24 cellular contexts compared by ENCODE assay signal in the genomic region with DNA sequence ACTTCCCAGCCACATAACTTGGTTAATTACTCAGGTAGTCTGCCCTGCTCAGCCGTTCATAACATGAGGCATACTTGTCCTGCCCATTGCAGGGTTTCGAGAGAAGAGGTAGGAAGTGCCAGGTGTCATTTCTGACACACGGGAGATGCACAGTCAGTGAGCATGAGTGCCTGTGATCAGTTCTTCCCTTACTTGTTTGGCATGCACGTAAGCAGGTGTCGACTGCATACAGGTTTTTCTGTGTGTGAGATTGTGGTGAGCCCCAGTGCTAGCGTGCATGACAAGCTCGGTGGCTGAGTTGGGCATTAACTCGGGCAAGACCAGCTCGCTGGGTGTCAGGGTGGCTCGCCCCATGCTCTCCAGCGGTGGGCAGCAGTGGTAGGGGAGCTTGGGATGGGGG. TPM values are rescaled to one million over a fixed set of nuclear protein-coding genes. Genes with fewer than 3 reads are reported as not detected.
DNase-seq lines count a peak whose midpoint lies in the region; ATAC-seq and TF ChIP-seq lines count a peak whose summit lies in the region.
"Had no signal": no experiment of that assay in that cellular context is flagged by ENCODE, and none has a peak within 500 bp of the region (broad histone marks: within the 10 kb centered on the region; RNA-seq: fewer than 3 reads in every experiment).

No MANE protein-coding gene starts in this region.

- H3K4me1 Mint-ChIP-seq in activated CD8-positive, alpha-beta T cell treated with anti-CD3 and anti-CD28 coated beads, Interleukin-2, amount 10 ng/mL, durations not matched to agents 7 days and 5 days (ENCODE audit: low read depth), result peaks cover 50% of the 10 kb centered on the region
- H3K4me1 Mint-ChIP-seq in activated CD8-positive, alpha-beta T cell treated with anti-CD3 and anti-CD28 coated beads for 36 hours (ENCODE audit: low read depth), result peaks cover 28% of the 10 kb centered on the region
- H3K4me1 Mint-ChIP-seq: nephron progenitor cell had no signal

- H4K91ac ChIP-seq in neuronal stem cell (ENCODE audit: low read depth, low read length, poor library complexity), result no peak overlapping the region

- H2BK15ac ChIP-seq in neuronal stem cell (ENCODE audit: low read length), result no peak overlapping the region

- DNase-seq in activated CD8-positive, alpha-beta T cell treated with anti-CD3 and anti-CD28 coated beads, Interleukin-2, amount 10 ng/mL, durations not matched to agents 7 days and 5 days, result no peak
- no peak for DNase-seq in activated CD8-positive, alpha-beta T cell treated with anti-CD3 and anti-CD28 coated beads for 36 hours
- DNase-seq in neuronal stem cell (ENCODE audit: low spot score) (no peak), kidney glomerular epithelial cell (lab: John Stamatoyannopoulos, UW) (no peak), COLO668 (lab: John Stamatoyannopoulos, UW; ENCODE audit: unreplicated experiment) (no peak)
- DNase-seq: activated naive CD8-positive, alpha-beta T cell treated with anti-CD3 and anti-CD28 coated beads for 36 hours; activated T-cell treated with anti-CD3 and anti-CD28 coated beads, Interleukin-2, amount 50 U/mL, for 48 hours; BE2C; central memory CD4-positive, alpha-beta T cell; DMS79 treated with DMSO at 0.1 percent for 48 hours; immature natural killer cell; left ventricle myocardium superior; NCI-H1436 treated with DMSO at 0.1 percent for 48 hours; NCI-H510A treated with DMSO at 0.1 percent for 48 hours; nephron progenitor cell; posterior cingulate gyrus had no signal

- H3K9ac ChIP-seq in neuronal stem cell (ENCODE audit: low read depth, low read length, poor library complexity), result no peak overlapping the region

- no peak overlapping the region for H4K8ac ChIP-seq in neuronal stem cell (ENCODE audit: low read depth, low read length)

- H3K9me3 Mint-ChIP-seq in activated CD8-positive, alpha-beta T cell treated with anti-CD3 and anti-CD28 coated beads, Interleukin-2, amount 10 ng/mL, durations not matched to agents 7 days and 5 days (ENCODE audit: insufficient read depth), result no peaks in the 10 kb centered on the region
- H3K9me3 Mint-ChIP-seq in activated CD8-positive, alpha-beta T cell treated with anti-CD3 and anti-CD28 coated beads for 36 hours, result no peaks in the 10 kb centered on the region
- H3K9me3 Mint-ChIP-seq: activated naive CD8-positive, alpha-beta T cell treated with anti-CD3 and anti-CD28 coated beads for 36 hours; immature natural killer cell; nephron progenitor cell had no signal

- H3K27me3 ChIP-seq in neuronal stem cell (ENCODE audit: control insufficient read depth in 3 of 3, insufficient read depth in 3 of 3, low read depth in 1 of 3, low read length in 3 of 3), result no peaks in the 10 kb centered on the region
- H3K27me3 ChIP-seq: BE2C, SJSA1, upper lobe of left lung had no signal

- no peak overlapping the region for H2BK12ac ChIP-seq in neuronal stem cell (ENCODE audit: low read length)

- no peak overlapping the region for H3K4me3 Mint-ChIP-seq in activated CD8-positive, alpha-beta T cell treated with anti-CD3 and anti-CD28 coated beads, Interleukin-2, amount 10 ng/mL, durations not matched to agents 7 days and 5 days
- no peak overlapping the region for H3K4me3 Mint-ChIP-seq in activated CD8-positive, alpha-beta T cell treated with anti-CD3 and anti-CD28 coated beads for 36 hours
- H3K4me3 Mint-ChIP-seq: activated naive CD8-positive, alpha-beta T cell treated with anti-CD3 and anti-CD28 coated beads for 36 hours; immature natural killer cell; nephron progenitor cell had no signal

- H2AK5ac ChIP-seq in neuronal stem cell (ENCODE audit: low read depth, low read length), result no peak overlapping the region

- H3K27me3 Mint-ChIP-seq in activated CD8-positive, alpha-beta T cell treated with anti-CD3 and anti-CD28 coated beads, Interleukin-2, amount 10 ng/mL, durations not matched to agents 7 days and 5 days (ENCODE audit: low read depth), result no peaks in the 10 kb centered on the region
- no peaks in the 10 kb centered on the region for H3K27me3 Mint-ChIP-seq in activated CD8-positive, alpha-beta T cell treated with anti-CD3 and anti-CD28 coated beads for 36 hours
- H3K27me3 Mint-ChIP-seq: activated naive CD8-positive, alpha-beta T cell treated with anti-CD3 and anti-CD28 coated beads for 36 hours had no signal

- H3K79me1 ChIP-seq in neuronal stem cell (ENCODE audit: low read depth, low read length), result no peaks in the 10 kb centered on the region

- peak overlapping the region; percentile 13 for H3K23ac ChIP-seq in neuronal stem cell (ENCODE audit: low read depth, low read length, poor library complexity)

- H2BK120ac ChIP-seq in neuronal stem cell (ENCODE audit: low read depth, low read length), result no peak overlapping the region

- no peaks in the 10 kb centered on the region for H3K9me3 ChIP-seq in neuronal stem cell (replicated peaks in 1 of 2; ENCODE audit: control insufficient read depth in 2 of 2, insufficient read depth in 1 of 2, low read depth in 1 of 2, low read length in 2 of 2)
- H3K9me3 ChIP-seq: BE2C, HAP-1, SJSA1, upper lobe of left lung had no signal

- no peak overlapping the region for H3K18ac ChIP-seq in neuronal stem cell (ENCODE audit: low read length)

- no CpG with 5 or more reads among the region's 11 CpGs for WGBS in neuronal stem cell (ENCODE audit: extremely low coverage in 2 of 2, insufficient read length in 2 of 2, insufficient replicate concordance in 1 of 2), 2 donors

- no peak overlapping the region for H3K27ac ChIP-seq in neuronal stem cell (replicated peaks; ENCODE audit: low read length)
- H3K27ac ChIP-seq: epithelial cell of prostate, SJSA1, upper lobe of left lung had no signal

- no peak overlapping the region for H3K4me3 ChIP-seq in neuronal stem cell (ENCODE audit: low read length in 2 of 2)
- H3K4me3 ChIP-seq: HAP-1, SJSA1, upper lobe of left lung had no signal

- H3K27ac Mint-ChIP-seq in activated CD8-positive, alpha-beta T cell treated with anti-CD3 and anti-CD28 coated beads, Interleukin-2, amount 10 ng/mL, durations not matched to agents 7 days and 5 days, result peak overlapping the region; percentile 24
- H3K27ac Mint-ChIP-seq in activated CD8-positive, alpha-beta T cell treated with anti-CD3 and anti-CD28 coated beads for 36 hours, result no peak overlapping the region
- H3K27ac Mint-ChIP-seq: activated naive CD8-positive, alpha-beta T cell treated with anti-CD3 and anti-CD28 coated beads for 36 hours had no signal

- H3K14ac ChIP-seq in neuronal stem cell (ENCODE audit: low read length), result no peak overlapping the region

- no peak for TF ChIP-seq CTCF in activated CD8-positive, alpha-beta T cell treated with anti-CD3 and anti-CD28 coated beads for 36 hours (IDR thresholded peaks at IDR 0.05)

- ATAC-seq in activated CD8-positive, alpha-beta T cell treated with anti-CD3 and anti-CD28 coated beads, Interleukin-2, amount 10 ng/mL, durations not matched to agents 7 days and 5 days, result no peak
- ATAC-seq in activated CD8-positive, alpha-beta T cell treated with anti-CD3 and anti-CD28 coated beads for 36 hours, result no peak
- ATAC-seq in HG02678 (IDR thresholded peaks at IDR 0.05; ENCODE audit: unreplicated experiment) (peak; percentile 57), HG03469 (IDR thresholded peaks at IDR 0.05; ENCODE audit: unreplicated experiment) (peak; percentile 32), GM19395 (IDR thresholded peaks at IDR 0.05; ENCODE audit: unreplicated experiment) (no peak)
- ATAC-seq: left ventricle myocardium superior, sciatic nerve had no signal

- peaks cover 83% of the 10 kb centered on the region for H3K36me3 Mint-ChIP-seq in activated CD8-positive, alpha-beta T cell treated with anti-CD3 and anti-CD28 coated beads, Interleukin-2, amount 10 ng/mL, durations not matched to agents 7 days and 5 days (ENCODE audit: low read depth)
- peaks cover 71% of the 10 kb centered on the region for H3K36me3 Mint-ChIP-seq in activated CD8-positive, alpha-beta T cell treated with anti-CD3 and anti-CD28 coated beads for 36 hours (ENCODE audit: low read depth)

- POLR2A ChIA-PET in activated CD8-positive, alpha-beta T cell treated with anti-CD3 and anti-CD28 coated beads, Interleukin-2, amount 10 ng/mL, durations not matched to agents 7 days and 5 days (lab: Charles Lee), result no interaction called here
- POLR2A ChIA-PET in activated CD8-positive, alpha-beta T cell treated with anti-CD3 and anti-CD28 coated beads for 36 hours (lab: Charles Lee), result no interaction called here

- H2AFZ ChIP-seq in neuronal stem cell (ENCODE audit: low read length), result no peak overlapping the region

- H3K36me3 ChIP-seq in neuronal stem cell (replicated peaks in 1 of 2; ENCODE audit: control insufficient read depth in 2 of 2, insufficient read depth in 2 of 2, low read length in 2 of 2), result peaks cover 64 to 95% of the 10 kb centered on the region in 2 donors

- H3K4me2 ChIP-seq in neuronal stem cell (ENCODE audit: insufficient read depth, low read length, poor library complexity, severe bottlenecking), result no peak overlapping the region

- H3K4ac ChIP-seq in neuronal stem cell (ENCODE audit: low read length), result no peak overlapping the region

- intact Hi-C loops in activated CD8-positive, alpha-beta T cell treated with anti-CD3 and anti-CD28 coated beads for 36 hours (cut with micrococcal nuclease), result no loop called here

- no peaks in the 10 kb centered on the region for H3K4me1 ChIP-seq in neuronal stem cell (ENCODE audit: control insufficient read depth in 2 of 2, insufficient read depth in 1 of 2, low read depth in 1 of 2, low read length in 2 of 2)
- H3K4me1 ChIP-seq: BE2C, HAP-1, SJSA1, upper lobe of left lung had no signal

- H2BK5ac ChIP-seq in neuronal stem cell (ENCODE audit: low read length), result no peak overlapping the region

- CTCF ChIA-PET in activated CD8-positive, alpha-beta T cell treated with anti-CD3 and anti-CD28 coated beads, Interleukin-2, amount 10 ng/mL, durations not matched to agents 7 days and 5 days (lab: Charles Lee), result no interaction called here
- CTCF ChIA-PET in activated CD8-positive, alpha-beta T cell treated with anti-CD3 and anti-CD28 coated beads for 36 hours (lab: Charles Lee), result no interaction called here

RNA-seq across cellular contexts. Expression of gene SLC22A1, which starts 51.2 kb away (rescaled TPM):
- total RNA-seq in activated CD8-positive, alpha-beta T cell treated with anti-CD3 and anti-CD28 coated beads, Interleukin-2, amount 10 ng/mL, durations not matched to agents 7 days and 5 days, result under 1 TPM; 0.16 to 0.87 TPM
- total RNA-seq in activated CD8-positive, alpha-beta T cell treated with anti-CD3 and anti-CD28 coated beads for 36 hours, result 1 to 10 TPM in 1 of 2 experiments, under 1 TPM in 1; 0.31 to 1.1 TPM
- 0.28 TPM for polyA plus RNA-seq in neuronal stem cell (2013, experiment 1 of 2)
- 0.21 TPM for polyA plus RNA-seq in neuronal stem cell (2013, experiment 2 of 2)
- total RNA-seq: SJSA1 had no signal

Comparison
In these comparisons a context has a peak if more than half of its experiments do, and no peak if none do; other contexts are left out.
1. ATAC-seq: peak in HG02678 (single experiment) and HG03469 (single experiment); none in activated CD8-positive, alpha-beta T cell treated with anti-CD3 and anti-CD28 coated beads, Interleukin-2, amount 10 ng/mL, durations not matched to agents 7 days and 5 days (single experiment), activated CD8-positive, alpha-beta T cell treated with anti-CD3 and anti-CD28 coated beads for 36 hours (single experiment) and GM19395 (single experiment).